ENCODE assay signal across 1 cellular context in the genomic region with DNA sequence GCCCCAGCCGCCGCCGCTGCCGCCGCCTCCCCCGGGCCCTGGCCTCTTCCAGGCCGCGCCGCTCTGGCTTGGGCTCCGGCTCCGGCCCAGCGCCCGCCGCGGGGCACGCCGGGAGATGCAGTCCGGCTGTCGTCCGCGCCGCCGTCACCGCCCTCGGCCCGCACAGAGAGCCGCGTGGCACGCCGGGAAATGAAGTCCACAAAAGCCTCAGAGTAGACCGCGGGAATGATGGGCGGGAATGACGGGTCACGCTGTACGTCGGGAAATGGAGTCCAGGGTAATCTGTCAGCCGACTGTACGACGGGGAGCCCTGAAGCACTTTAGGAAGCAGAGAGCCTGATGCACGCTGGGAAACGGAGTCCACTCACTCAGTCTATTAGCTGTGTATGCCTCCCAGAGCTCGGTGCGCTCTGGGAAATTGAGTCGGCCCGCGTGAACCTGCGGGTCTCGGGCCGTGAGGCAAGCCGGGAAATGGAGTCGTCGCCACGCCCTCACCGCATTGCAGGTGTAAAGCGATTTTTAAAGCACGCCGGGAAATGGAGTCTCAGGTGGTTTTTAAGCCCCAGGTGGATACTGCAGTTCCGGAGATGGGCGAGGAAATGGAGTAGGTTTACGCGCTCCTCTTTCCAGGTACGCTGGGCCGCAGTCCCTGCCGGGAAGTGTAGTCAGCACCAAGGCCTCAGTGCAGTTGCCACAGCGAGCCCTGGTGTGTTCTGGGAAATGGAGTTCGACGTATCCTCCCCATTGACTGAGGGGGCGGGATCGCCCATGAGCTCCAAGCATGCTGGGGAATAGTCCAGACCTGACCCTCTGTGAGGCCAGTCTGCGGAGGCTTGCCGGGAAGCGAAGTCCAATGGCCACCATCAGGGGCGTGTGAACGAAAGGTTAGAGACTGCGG.
TF ChIP-seq lines count a peak whose summit lies in the region.

A gene (minus strand): TSS at position 91 of the 898 bp plus-strand sequence. CDS start 137 bp downstream, outside the sequence.

TF ChIP-seq in GM12878, 131 proteins besides CTCF, POLR2A, EP300 and RAD21 (continued from another document and continues in another):
- TF ChIP-seq, protein P1, sequence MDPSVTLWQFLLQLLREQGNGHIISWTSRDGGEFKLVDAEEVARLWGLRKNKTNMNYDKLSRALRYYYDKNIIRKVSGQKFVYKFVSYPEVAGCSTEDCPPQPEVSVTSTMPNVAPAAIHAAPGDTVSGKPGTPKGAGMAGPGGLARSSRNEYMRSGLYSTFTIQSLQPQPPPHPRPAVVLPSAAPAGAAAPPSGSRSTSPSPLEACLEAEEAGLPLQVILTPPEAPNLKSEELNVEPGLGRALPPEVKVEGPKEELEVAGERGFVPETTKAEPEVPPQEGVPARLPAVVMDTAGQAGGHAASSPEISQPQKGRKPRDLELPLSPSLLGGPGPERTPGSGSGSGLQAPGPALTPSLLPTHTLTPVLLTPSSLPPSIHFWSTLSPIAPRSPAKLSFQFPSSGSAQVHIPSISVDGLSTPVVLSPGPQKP (IDR thresholded peaks at IDR 0.05; ENCODE audit: low read depth, low read length): peak; percentile 60; the same call in 1 of the 2 replicates
- TF ChIP-seq, protein P2, sequence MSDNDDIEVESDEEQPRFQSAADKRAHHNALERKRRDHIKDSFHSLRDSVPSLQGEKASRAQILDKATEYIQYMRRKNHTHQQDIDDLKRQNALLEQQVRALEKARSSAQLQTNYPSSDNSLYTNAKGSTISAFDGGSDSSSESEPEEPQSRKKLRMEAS (IDR thresholded peaks at IDR 0.05; ENCODE audit: low read depth, low read length): peak; percentile 7; the same call in 1 of the 2 replicates
- TF ChIP-seq SREBF1 (IDR thresholded peaks at IDR 0.05; ENCODE audit: low read length) (peak; percentile 82), TCF12 (IDR thresholded peaks at IDR 0.05; ENCODE audit: low read depth, low read length) (0 out of 2 replicates have a peak, but pooled peaks have one; percentile 6), PML (IDR thresholded peaks at IDR 0.05; ENCODE audit: low read length) (no peak; the same call in 1 of the 2 replicates), DPF2 (IDR thresholded peaks at IDR 0.05) (peak; percentile 26; the same call in 1 of the 2 replicates), SUPT20H (IDR thresholded peaks at IDR 0.05; ENCODE audit: borderline replicate concordance, control insufficient read depth, low read depth, low read length) (no peak), TBL1XR1 (IDR thresholded peaks at IDR 0.05; ENCODE audit: low read depth, low read length) (peak; percentile 27; the same call in 1 of the 2 replicates), ESRRA (IDR thresholded peaks at IDR 0.05; ENCODE audit: low read length) (no peak), YY1 (IDR thresholded peaks at IDR 0.05; ENCODE audit: low read depth, low read length) (peak; percentile 89), SIX5 (IDR thresholded peaks at IDR 0.05; ENCODE audit: low read depth, low read length, severe bottlenecking) (peak; percentile 90), EGR1 (IDR thresholded peaks at IDR 0.05; ENCODE audit: borderline replicate concordance in 1 of 2, low read depth in 2 of 2, low read length in 2 of 2) (peak; percentile 34 to 86), FOXK2 (IDR thresholded peaks at IDR 0.05) (no peak; the same call in 1 of the 2 replicates), IKZF2 (IDR thresholded peaks at IDR 0.05) (peak; percentile 46 to 61; a peak in 2 of 4 replicates), ATF7 (IDR thresholded peaks at IDR 0.05; ENCODE audit: low read depth) (peak; percentile 76), TAF1 (IDR thresholded peaks at IDR 0.05; ENCODE audit: borderline replicate concordance, low read depth, low read length) (peak; percentile 61; the same call in 1 of the 2 replicates), TCF3 (IDR thresholded peaks at IDR 0.05; ENCODE audit: borderline replicate concordance, insufficient read depth, low read depth, low read length) (0 out of 2 replicates have a peak, but pooled peaks have one; percentile 51), MEF2B (IDR thresholded peaks at IDR 0.05; ENCODE audit: partially characterized antibody, poor library complexity, severe bottlenecking) (peak; percentile 46), SPI1 (IDR thresholded peaks at IDR 0.05; ENCODE audit: borderline replicate concordance, insufficient read depth, low read depth, low read length) (peak; percentile 30; the same call in 1 of the 2 replicates), SREBF2 (IDR thresholded peaks at IDR 0.05; ENCODE audit: low read length) (no peak), TCF7 (IDR thresholded peaks at IDR 0.05; ENCODE audit: borderline replicate concordance) (no peak), NFIC (IDR thresholded peaks at IDR 0.05; ENCODE audit: low read depth, low read length) (no peak), NR2F1 (conservative IDR thresholded peaks at IDR 0.05) (peak; percentile 70; the same call in 1 of the 2 replicates), SMAD5 (IDR thresholded peaks at IDR 0.05; ENCODE audit: low read depth) (peak; percentile 42; the same call in 1 of the 2 replicates), FOS (IDR thresholded peaks at IDR 0.05; ENCODE audit: borderline replicate concordance, extremely low read depth, insufficient read length) (no peak), SIN3A (IDR thresholded peaks at IDR 0.05; ENCODE audit: low read depth, low read length) (peak; percentile 71), WRNIP1 (IDR thresholded peaks at IDR 0.05; ENCODE audit: borderline replicate concordance, low read depth, low read length) (no peak), RAD51 (IDR thresholded peaks at IDR 0.05) (peak; percentile 58; the same call in 1 of the 2 replicates)
- TF ChIP-seq, protein P3, sequence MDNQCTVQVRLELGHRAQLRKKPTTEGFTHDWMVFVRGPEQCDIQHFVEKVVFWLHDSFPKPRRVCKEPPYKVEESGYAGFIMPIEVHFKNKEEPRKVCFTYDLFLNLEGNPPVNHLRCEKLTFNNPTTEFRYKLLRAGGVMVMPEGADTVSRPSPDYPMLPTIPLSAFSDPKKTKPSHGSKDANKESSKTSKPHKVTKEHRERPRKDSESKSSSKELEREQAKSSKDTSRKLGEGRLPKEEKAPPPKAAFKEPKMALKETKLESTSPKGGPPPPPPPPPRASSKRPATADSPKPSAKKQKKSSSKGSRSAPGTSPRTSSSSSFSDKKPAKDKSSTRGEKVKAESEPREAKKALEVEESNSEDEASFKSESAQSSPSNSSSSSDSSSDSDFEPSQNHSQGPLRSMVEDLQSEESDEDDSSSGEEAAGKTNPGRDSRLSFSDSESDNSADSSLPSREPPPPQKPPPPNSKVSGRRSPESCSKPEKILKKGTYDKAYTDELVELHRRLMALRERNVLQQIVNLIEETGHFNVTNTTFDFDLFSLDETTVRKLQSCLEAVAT (IDR thresholded peaks at IDR 0.05): peak; percentile 55
- TF ChIP-seq, protein P4, sequence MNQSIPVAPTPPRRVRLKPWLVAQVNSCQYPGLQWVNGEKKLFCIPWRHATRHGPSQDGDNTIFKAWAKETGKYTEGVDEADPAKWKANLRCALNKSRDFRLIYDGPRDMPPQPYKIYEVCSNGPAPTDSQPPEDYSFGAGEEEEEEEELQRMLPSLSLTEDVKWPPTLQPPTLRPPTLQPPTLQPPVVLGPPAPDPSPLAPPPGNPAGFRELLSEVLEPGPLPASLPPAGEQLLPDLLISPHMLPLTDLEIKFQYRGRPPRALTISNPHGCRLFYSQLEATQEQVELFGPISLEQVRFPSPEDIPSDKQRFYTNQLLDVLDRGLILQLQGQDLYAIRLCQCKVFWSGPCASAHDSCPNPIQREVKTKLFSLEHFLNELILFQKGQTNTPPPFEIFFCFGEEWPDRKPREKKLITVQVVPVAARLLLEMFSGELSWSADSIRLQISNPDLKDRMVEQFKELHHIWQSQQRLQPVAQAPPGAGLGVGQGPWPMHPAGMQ (IDR thresholded peaks at IDR 0.05; ENCODE audit: borderline replicate concordance): no peak
- TF ChIP-seq, protein P5, sequence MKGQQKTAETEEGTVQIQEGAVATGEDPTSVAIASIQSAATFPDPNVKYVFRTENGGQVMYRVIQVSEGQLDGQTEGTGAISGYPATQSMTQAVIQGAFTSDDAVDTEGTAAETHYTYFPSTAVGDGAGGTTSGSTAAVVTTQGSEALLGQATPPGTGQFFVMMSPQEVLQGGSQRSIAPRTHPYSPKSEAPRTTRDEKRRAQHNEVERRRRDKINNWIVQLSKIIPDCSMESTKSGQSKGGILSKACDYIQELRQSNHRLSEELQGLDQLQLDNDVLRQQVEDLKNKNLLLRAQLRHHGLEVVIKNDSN (IDR thresholded peaks at IDR 0.05; ENCODE audit: borderline replicate concordance, extremely low read length, insufficient read depth, low read depth, low read length): no peak
- TF ChIP-seq, protein P6, sequence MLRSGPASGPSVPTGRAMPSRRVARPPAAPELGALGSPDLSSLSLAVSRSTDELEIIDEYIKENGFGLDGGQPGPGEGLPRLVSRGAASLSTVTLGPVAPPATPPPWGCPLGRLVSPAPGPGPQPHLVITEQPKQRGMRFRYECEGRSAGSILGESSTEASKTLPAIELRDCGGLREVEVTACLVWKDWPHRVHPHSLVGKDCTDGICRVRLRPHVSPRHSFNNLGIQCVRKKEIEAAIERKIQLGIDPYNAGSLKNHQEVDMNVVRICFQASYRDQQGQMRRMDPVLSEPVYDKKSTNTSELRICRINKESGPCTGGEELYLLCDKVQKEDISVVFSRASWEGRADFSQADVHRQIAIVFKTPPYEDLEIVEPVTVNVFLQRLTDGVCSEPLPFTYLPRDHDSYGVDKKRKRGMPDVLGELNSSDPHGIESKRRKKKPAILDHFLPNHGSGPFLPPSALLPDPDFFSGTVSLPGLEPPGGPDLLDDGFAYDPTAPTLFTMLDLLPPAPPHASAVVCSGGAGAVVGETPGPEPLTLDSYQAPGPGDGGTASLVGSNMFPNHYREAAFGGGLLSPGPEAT (IDR thresholded peaks at IDR 0.05; ENCODE audit: low read depth): peak; percentile 40; the same call in 1 of the 2 replicates
- TF ChIP-seq, protein P7, sequence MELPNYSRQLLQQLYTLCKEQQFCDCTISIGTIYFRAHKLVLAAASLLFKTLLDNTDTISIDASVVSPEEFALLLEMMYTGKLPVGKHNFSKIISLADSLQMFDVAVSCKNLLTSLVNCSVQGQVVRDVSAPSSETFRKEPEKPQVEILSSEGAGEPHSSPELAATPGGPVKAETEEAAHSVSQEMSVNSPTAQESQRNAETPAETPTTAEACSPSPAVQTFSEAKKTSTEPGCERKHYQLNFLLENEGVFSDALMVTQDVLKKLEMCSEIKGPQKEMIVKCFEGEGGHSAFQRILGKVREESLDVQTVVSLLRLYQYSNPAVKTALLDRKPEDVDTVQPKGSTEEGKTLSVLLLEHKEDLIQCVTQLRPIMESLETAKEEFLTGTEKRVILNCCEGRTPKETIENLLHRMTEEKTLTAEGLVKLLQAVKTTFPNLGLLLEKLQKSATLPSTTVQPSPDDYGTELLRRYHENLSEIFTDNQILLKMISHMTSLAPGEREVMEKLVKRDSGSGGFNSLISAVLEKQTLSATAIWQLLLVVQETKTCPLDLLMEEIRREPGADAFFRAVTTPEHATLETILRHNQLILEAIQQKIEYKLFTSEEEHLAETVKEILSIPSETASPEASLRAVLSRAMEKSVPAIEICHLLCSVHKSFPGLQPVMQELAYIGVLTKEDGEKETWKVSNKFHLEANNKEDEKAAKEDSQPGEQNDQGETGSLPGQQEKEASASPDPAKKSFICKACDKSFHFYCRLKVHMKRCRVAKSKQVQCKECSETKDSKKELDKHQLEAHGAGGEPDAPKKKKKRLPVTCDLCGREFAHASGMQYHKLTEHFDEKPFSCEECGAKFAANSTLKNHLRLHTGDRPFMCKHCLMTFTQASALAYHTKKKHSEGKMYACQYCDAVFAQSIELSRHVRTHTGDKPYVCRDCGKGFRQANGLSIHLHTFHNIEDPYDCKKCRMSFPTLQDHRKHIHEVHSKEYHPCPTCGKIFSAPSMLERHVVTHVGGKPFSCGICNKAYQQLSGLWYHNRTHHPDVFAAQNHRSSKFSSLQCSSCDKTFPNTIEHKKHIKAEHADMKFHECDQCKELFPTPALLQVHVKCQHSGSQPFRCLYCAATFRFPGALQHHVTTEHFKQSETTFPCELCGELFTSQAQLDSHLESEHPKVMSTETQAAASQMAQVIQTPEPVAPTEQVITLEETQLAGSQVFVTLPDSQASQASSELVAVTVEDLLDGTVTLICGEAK (IDR thresholded peaks at IDR 0.05; ENCODE audit: borderline replicate concordance): peak; percentile 87; the same call in 1 of the 2 replicates
- TF ChIP-seq, protein P8, sequence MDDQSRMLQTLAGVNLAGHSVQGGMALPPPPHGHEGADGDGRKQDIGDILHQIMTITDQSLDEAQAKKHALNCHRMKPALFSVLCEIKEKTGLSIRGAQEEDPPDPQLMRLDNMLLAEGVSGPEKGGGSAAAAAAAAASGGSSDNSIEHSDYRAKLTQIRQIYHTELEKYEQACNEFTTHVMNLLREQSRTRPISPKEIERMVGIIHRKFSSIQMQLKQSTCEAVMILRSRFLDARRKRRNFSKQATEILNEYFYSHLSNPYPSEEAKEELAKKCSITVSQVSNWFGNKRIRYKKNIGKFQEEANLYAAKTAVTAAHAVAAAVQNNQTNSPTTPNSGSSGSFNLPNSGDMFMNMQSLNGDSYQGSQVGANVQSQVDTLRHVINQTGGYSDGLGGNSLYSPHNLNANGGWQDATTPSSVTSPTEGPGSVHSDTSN (IDR thresholded peaks at IDR 0.05; ENCODE audit: insufficient replicate concordance, low read depth, low read length): peak; percentile 82
- TF ChIP-seq, protein P9, sequence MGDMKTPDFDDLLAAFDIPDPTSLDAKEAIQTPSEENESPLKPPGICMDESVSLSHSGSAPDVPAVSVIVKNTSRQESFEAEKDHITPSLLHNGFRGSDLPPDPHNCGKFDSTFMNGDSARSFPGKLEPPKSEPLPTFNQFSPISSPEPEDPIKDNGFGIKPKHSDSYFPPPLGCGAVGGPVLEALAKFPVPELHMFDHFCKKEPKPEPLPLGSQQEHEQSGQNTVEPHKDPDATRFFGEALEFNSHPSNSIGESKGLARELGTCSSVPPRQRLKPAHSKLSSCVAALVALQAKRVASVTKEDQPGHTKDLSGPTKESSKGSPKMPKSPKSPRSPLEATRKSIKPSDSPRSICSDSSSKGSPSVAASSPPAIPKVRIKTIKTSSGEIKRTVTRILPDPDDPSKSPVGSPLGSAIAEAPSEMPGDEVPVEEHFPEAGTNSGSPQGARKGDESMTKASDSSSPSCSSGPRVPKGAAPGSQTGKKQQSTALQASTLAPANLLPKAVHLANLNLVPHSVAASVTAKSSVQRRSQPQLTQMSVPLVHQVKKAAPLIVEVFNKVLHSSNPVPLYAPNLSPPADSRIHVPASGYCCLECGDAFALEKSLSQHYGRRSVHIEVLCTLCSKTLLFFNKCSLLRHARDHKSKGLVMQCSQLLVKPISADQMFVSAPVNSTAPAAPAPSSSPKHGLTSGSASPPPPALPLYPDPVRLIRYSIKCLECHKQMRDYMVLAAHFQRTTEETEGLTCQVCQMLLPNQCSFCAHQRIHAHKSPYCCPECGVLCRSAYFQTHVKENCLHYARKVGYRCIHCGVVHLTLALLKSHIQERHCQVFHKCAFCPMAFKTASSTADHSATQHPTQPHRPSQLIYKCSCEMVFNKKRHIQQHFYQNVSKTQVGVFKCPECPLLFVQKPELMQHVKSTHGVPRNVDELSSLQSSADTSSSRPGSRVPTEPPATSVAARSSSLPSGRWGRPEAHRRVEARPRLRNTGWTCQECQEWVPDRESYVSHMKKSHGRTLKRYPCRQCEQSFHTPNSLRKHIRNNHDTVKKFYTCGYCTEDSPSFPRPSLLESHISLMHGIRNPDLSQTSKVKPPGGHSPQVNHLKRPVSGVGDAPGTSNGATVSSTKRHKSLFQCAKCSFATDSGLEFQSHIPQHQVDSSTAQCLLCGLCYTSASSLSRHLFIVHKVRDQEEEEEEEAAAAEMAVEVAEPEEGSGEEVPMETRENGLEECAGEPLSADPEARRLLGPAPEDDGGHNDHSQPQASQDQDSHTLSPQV (IDR thresholded peaks at IDR 0.05): no peak
